1 cellular context compared by ENCODE assay signal in genomic region chr19:10811391-10812111, GRCh38.
TF ChIP-seq lines count a peak whose summit lies in the region.

No MANE protein-coding gene starts in this region.

TF ChIP-seq in endothelial cell of umbilical vein, 7 proteins besides CTCF, POLR2A, EP300 and RAD21:
- no peak for TF ChIP-seq MYC (IDR thresholded peaks at IDR 0.05; ENCODE audit: low read depth, low read length)
- TF ChIP-seq GATA2 (IDR thresholded peaks at IDR 0.05; ENCODE audit: insufficient read depth, insufficient read length, low read depth, low read length), result no peak
- no peak for TF ChIP-seq EZH2 (IDR thresholded peaks at IDR 0.05; ENCODE audit: borderline replicate concordance, low read depth, low read length, severe bottlenecking)
- no peak for TF ChIP-seq MAX (IDR thresholded peaks at IDR 0.05; ENCODE audit: insufficient read depth, insufficient read length)
